Comparison of ENCODE assay signal across 29 cellular contexts in genomic region chr4:7659429-7660175, GRCh38.
"Had no signal": no experiment of that assay in that cellular context is flagged by ENCODE, and none has a peak within 500 bp of the region (broad histone marks: within the 10 kb centered on the region; RNA-seq: fewer than 3 reads in every experiment).

No MANE protein-coding gene starts in this region.

- FAIRE-seq: astrocyte had no signal

- H3K36me3 Mint-ChIP-seq: activated CD4-positive, alpha-beta memory T cell treated with anti-CD3 and anti-CD28 coated beads for 36 hours; activated naive CD8-positive, alpha-beta T cell; brain had no signal

- DNase-seq: activated B cell treated with CpG ODN at 0.5 μM for 24 hours; activated CD4-positive, alpha-beta memory T cell treated with anti-CD3 and anti-CD28 coated beads for 36 hours; activated CD4-positive, alpha-beta T cell treated with anti-CD3 and anti-CD28 coated beads, Interleukin-2, amount 10 ng/mL, durations not matched to agents 7 days and 5 days; activated gamma-delta T cell; activated naive CD4-positive, alpha-beta T cell treated with anti-CD3 and anti-CD28 coated beads for 36 hours; activated T-cell treated with anti-CD3 and anti-CD28 coated beads for 4 hours; activated T-cell treated with anti-CD3 and anti-CD28 coated beads, Interleukin-2, amount 50 U/mL, for 48 hours; amygdala; Kasumi-1; KBM-7; NCI-H1105 treated with DMSO at 0.1 percent for 48 hours; NCI-H1436 treated with DMSO at 0.1 percent for 48 hours; NCI-H187; NCI-H2107; NCI-H2171 treated with DMSO at 0.1 percent for 48 hours; NCI-H345; NCI-H510A; NCI-H526 treated with DMSO at 0.1 percent for 48 hours; NK-92 treated with Interleukin-12 subunit alpha and Interleukin-12 subunit beta, amount 100 ng/mL, for 24 hours; OCI-M1; RPMI8226; SHP77; T-helper 9 cell had no signal

- H3K9me3 Mint-ChIP-seq: activated B cell treated with CpG ODN at 0.5 μM for 24 hours; activated CD4-positive, alpha-beta memory T cell treated with anti-CD3 and anti-CD28 coated beads for 36 hours; activated CD4-positive, alpha-beta T cell treated with anti-CD3 and anti-CD28 coated beads, Interleukin-2, amount 10 ng/mL, durations not matched to agents 7 days and 5 days; activated naive CD4-positive, alpha-beta T cell treated with anti-CD3 and anti-CD28 coated beads for 36 hours; brain; T-helper 1 cell treated with Interleukin-12 subunit alpha and Interleukin-12 subunit beta and Interleukin-4 antibody, amounts not matched to agents 30 μg/mL and 1 μg/mL, for 36 hours had no signal

- H3K27ac Mint-ChIP-seq: activated B cell treated with CpG ODN at 0.5 μM for 24 hours; activated CD4-positive, alpha-beta memory T cell treated with anti-CD3 and anti-CD28 coated beads for 36 hours; activated CD4-positive, alpha-beta T cell treated with anti-CD3 and anti-CD28 coated beads, Interleukin-2, amount 10 ng/mL, durations not matched to agents 7 days and 5 days; activated naive CD4-positive, alpha-beta T cell treated with anti-CD3 and anti-CD28 coated beads for 36 hours; activated naive CD8-positive, alpha-beta T cell; activated T-helper 17 cell treated with anti-CD3 and anti-CD28 coated beads, Interleukin-2, amount 50 U/mL, for 72 hours; T-helper 1 cell treated with Interleukin-12 subunit alpha and Interleukin-12 subunit beta and Interleukin-4 antibody, amounts not matched to agents 30 μg/mL and 1 μg/mL, for 36 hours had no signal

- H3K4me3 Mint-ChIP-seq: activated B cell treated with CpG ODN at 0.5 μM for 24 hours; activated CD4-positive, alpha-beta memory T cell treated with anti-CD3 and anti-CD28 coated beads for 36 hours; activated CD4-positive, alpha-beta T cell treated with anti-CD3 and anti-CD28 coated beads, Interleukin-2, amount 10 ng/mL, durations not matched to agents 7 days and 5 days; activated naive CD4-positive, alpha-beta T cell treated with anti-CD3 and anti-CD28 coated beads for 36 hours; activated naive CD8-positive, alpha-beta T cell; activated T-helper 17 cell treated with anti-CD3 and anti-CD28 coated beads, Interleukin-2, amount 50 U/mL, for 72 hours; brain; T-helper 1 cell treated with Interleukin-12 subunit alpha and Interleukin-12 subunit beta and Interleukin-4 antibody, amounts not matched to agents 30 μg/mL and 1 μg/mL, for 36 hours had no signal

- H3K4me1 Mint-ChIP-seq: activated B cell treated with CpG ODN at 0.5 μM for 24 hours; activated CD4-positive, alpha-beta T cell treated with anti-CD3 and anti-CD28 coated beads, Interleukin-2, amount 10 ng/mL, durations not matched to agents 7 days and 5 days; activated T-helper 17 cell treated with anti-CD3 and anti-CD28 coated beads, Interleukin-2, amount 50 U/mL, for 72 hours; brain had no signal

- ATAC-seq: activated T-helper 17 cell treated with anti-CD3 and anti-CD28 coated beads, Interleukin-2, amount 50 U/mL, for 72 hours; Panc1 had no signal

- H3K27me3 Mint-ChIP-seq: activated T-helper 17 cell treated with anti-CD3 and anti-CD28 coated beads, Interleukin-2, amount 50 U/mL, for 72 hours had no signal
